1 cellular context compared by ENCODE assay signal in genomic region chr6:89834884-89835792, GRCh38.
TF ChIP-seq lines count a peak whose summit lies in the region.

No MANE protein-coding gene starts in this region.

TF ChIP-seq in GM23338, 12 proteins besides CTCF, POLR2A, EP300 and RAD21 (continued from another document):
- TF ChIP-seq ZNF462 (CRISPR knock-in tag; IDR thresholded peaks at IDR 0.05), result no peak
